8 cellular contexts compared by ENCODE assay signal in the genomic region with DNA sequence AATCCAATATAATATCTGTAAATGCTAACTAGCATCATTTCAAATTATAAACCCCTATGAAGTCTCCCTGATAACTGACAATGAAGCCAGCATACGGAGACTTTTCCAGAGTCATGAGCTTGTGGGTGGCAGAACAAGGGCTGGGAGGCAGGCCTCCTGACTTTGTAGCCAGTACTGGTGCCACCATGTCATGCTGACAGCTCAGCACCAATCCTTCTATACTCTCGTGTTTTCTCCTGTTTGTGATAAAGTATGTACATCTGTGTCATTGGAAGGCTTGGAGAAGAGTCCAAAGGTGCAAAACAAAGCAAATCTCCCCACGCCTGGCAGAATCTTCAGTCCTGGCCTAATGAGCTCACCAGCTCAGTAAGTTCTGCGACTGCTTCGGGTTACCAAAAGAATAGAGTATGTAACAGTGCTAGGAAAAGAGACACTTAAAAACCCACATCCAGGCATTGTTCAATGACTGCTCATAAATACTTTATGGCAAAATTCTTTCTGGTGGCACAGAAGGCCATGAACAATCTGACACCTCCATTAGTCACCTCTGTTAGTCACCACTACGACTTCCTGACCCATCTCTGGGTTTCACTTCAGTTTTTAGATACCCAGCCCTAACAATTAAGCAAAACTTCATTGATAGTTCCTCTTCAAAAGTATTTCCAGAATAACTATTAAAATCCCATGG. TPM values are rescaled to one million over a fixed set of nuclear protein-coding genes. Genes with fewer than 3 reads are reported as not detected.
DNase-seq lines count a peak whose midpoint lies in the region; ATAC-seq and FAIRE-seq lines count a peak whose summit lies in the region.

No MANE protein-coding gene starts in this region.

- H3K36me3 Mint-ChIP-seq in immature natural killer cell: no peaks in the 10 kb centered on the region

- H3K4me1 Mint-ChIP-seq in immature natural killer cell: peaks cover 10 to 13% of the 10 kb centered on the region in 2 donors

- peak; percentile 98 for ATAC-seq in HG03139 (IDR thresholded peaks at IDR 0.05; ENCODE audit: unreplicated experiment)

- DNase-seq in AG20443 (ENCODE audit: low spot score) (peak; percentile 56), GM19239 (ENCODE audit: insufficient read length, low spot score) (peak; percentile 2), SKM-1 (lab: John Stamatoyannopoulos, UW; ENCODE audit: unreplicated experiment) (peak; percentile 16), immature natural killer cell (peak in 2 of 3 donors; percentile 17 to 34), HuH-7 (ENCODE audit: low spot score) (no peak), NCI-H1694 (lab: John Stamatoyannopoulos, UW) (no peak)
- DNase-seq in activated naive CD4-positive, alpha-beta T cell (lab: John Stamatoyannopoulos, UW): no peak

- peaks cover 0 to 2% (median 0%) of the 10 kb centered on the region in 6 donors for H3K9me3 Mint-ChIP-seq in immature natural killer cell

- peak overlapping the region in 3 of 5 donors; percentile 15 to 71 (median 40) for H3K4me3 Mint-ChIP-seq in immature natural killer cell

- peak overlapping the region in 5 of 6 donors; percentile 9 to 90 (median 81) for H3K27ac Mint-ChIP-seq in immature natural killer cell

- H3K27me3 Mint-ChIP-seq in immature natural killer cell (ENCODE audit: low read depth in 3 of 3): peaks cover 0 to 1% (median 0%) of the 10 kb centered on the region in 3 donors

- FAIRE-seq in GM19239 (lab: Jason Lieb, UNC): peak; percentile 95

RNA-seq across cellular contexts. Expression of a gene that starts 24.5 kb away (rescaled TPM):
- polyA plus RNA-seq in immature natural killer cell: not detected

RNA-seq across cellular contexts. Expression of a gene that starts 32.8 kb away (rescaled TPM):
- not detected for polyA plus RNA-seq in immature natural killer cell

Comparison
In these comparisons a context has a peak if more than half of its experiments do, and no peak if none do; other contexts are left out.
1. DNase-seq: peak in AG20443 (single experiment), GM19239 (single experiment), SKM-1 (single experiment) and immature natural killer cell (2 of 3); none in HuH-7 (single experiment), NCI-H1694 (single experiment) and activated naive CD4-positive, alpha-beta T cell (0 of 4).